ENCODE assay signal across 19 cellular contexts in genomic region chr1:221470000-221470698, GRCh38.
A peak's percentile ranks its signal among the peaks of the same experiment; 100 is the strongest.
DNase-seq lines count a peak whose midpoint lies in the region; TF ChIP-seq lines count a peak whose summit lies in the region.
"Had no signal": no experiment of that assay in that cellular context is flagged by ENCODE, and none has a peak within 500 bp of the region (broad histone marks: within the 10 kb centered on the region; RNA-seq: fewer than 3 reads in every experiment).

No MANE protein-coding gene starts in this region.

- H3K27me3 Mint-ChIP-seq in endodermal cell (ENCODE audit: insufficient read depth) (no peaks in the 10 kb centered on the region), nephron (ENCODE audit: low read depth) (peaks cover 22% of the 10 kb centered on the region)

- H3K27ac Mint-ChIP-seq in endodermal cell, result no peak overlapping the region
- H3K27ac Mint-ChIP-seq in nephron, result peak overlapping the region in 2 of 3 experiments; percentile 3 to 18
- H3K27ac Mint-ChIP-seq: CD14-positive monocyte, IgD-negative memory B cell, T-cell had no signal

- H3K4me3 Mint-ChIP-seq in endodermal cell, result no peak overlapping the region
- no peak overlapping the region for H3K4me3 Mint-ChIP-seq in nephron
- H3K4me3 Mint-ChIP-seq: CD14-positive monocyte, IgD-negative memory B cell, T-cell had no signal

- H3K4me3 ChIP-seq in endodermal cell (ENCODE audit: low read length), result peak overlapping the region; percentile 38
- H3K4me3 ChIP-seq: GM12878, PC-9 had no signal

- H3K27ac ChIP-seq in endodermal cell (ENCODE audit: low read depth, low read length), result no peak overlapping the region
- H3K27ac ChIP-seq: PC-9 had no signal

- 90 to 92% methylated on average over 3 to 6 of the region's 6 CpGs for WGBS in endodermal cell (ENCODE audit: insufficient coverage in 1 of 2, insufficient read length in 1 of 2), 2 experiments

- no peak overlapping the region for H3K9ac ChIP-seq in endodermal cell (ENCODE audit: extremely low read depth, low read length, poor library complexity, severe bottlenecking)

- H3K36me3 ChIP-seq in endodermal cell (ENCODE audit: control insufficient read depth, insufficient read depth, low read length), result no peaks in the 10 kb centered on the region

- peaks cover 30% of the 10 kb centered on the region for H3K4me1 Mint-ChIP-seq in endodermal cell
- H3K4me1 Mint-ChIP-seq in nephron, result peaks cover 7% of the 10 kb centered on the region
- H3K4me1 Mint-ChIP-seq: CD14-positive monocyte, IgD-negative memory B cell, T-cell had no signal

- H3K36me3 Mint-ChIP-seq in endodermal cell (ENCODE audit: low read depth) (no peaks in the 10 kb centered on the region), nephron (ENCODE audit: low read depth) (no peaks in the 10 kb centered on the region)
- H3K36me3 Mint-ChIP-seq: CD14-positive monocyte, IgD-negative memory B cell, T-cell had no signal

- H3K9me3 Mint-ChIP-seq in endodermal cell (peaks cover 6% of the 10 kb centered on the region), nephron (peaks cover 7% of the 10 kb centered on the region)

- TF ChIP-seq CTCF in endodermal cell (conservative IDR thresholded peaks at IDR 0.05) (no peak), nephron (IDR thresholded peaks at IDR 0.05; ENCODE audit: unreplicated experiment in 3 of 3) (no peak)

- H3K27me3 ChIP-seq in endodermal cell (ENCODE audit: control insufficient read depth, insufficient read depth, low read length, poor library complexity, severe bottlenecking), result no peaks in the 10 kb centered on the region

- DNase-seq in Daoy (ENCODE audit: low read depth) (peak; percentile 6), NCI-H69 (lab: John Stamatoyannopoulos, UW) (peak; percentile 18), endodermal cell (no peak), NCI-H446 treated with DMSO at 0.1 percent for 48 hours (lab: John Stamatoyannopoulos, UW) (no peak), SW 1271 (lab: John Stamatoyannopoulos, UW) (no peak), AG08396 (ENCODE audit: low spot score) (no peak), NCI-H187 treated with DMSO at 0.1 percent for 48 hours (lab: John Stamatoyannopoulos, UW) (no peak)
- DNase-seq: AML-193, COR-L47, DMS53, GDM1, NCI-H1930, NCI-H774, T-cell had no signal

- peaks cover 21% of the 10 kb centered on the region for H3K9me3 ChIP-seq in endodermal cell (ENCODE audit: control insufficient read depth, low read length)

- peaks cover 10% of the 10 kb centered on the region for H3K4me1 ChIP-seq in endodermal cell (ENCODE audit: control insufficient read depth, insufficient read depth, low read length)

Comparison
In these comparisons a context has a peak if more than half of its experiments do, and no peak if none do; other contexts are left out.
1. DNase-seq: peak in Daoy (single experiment) and NCI-H69 (single experiment); none in endodermal cell (single experiment), NCI-H446 treated with DMSO at 0.1 percent for 48 hours (single experiment), SW 1271 (0 of 2), AG08396 (single experiment) and NCI-H187 treated with DMSO at 0.1 percent for 48 hours (single experiment).